ENCODE assay signal across 20 cellular contexts in genomic region chr12:132717531-132718387, GRCh38. TPM values are rescaled to one million over a fixed set of nuclear protein-coding genes. Genes with fewer than 3 reads are reported as not detected.
DNase-seq lines count a peak whose midpoint lies in the region; ATAC-seq, FAIRE-seq and TF ChIP-seq lines count a peak whose summit lies in the region.
"Had no signal": no experiment of that assay in that cellular context is flagged by ENCODE, and none has a peak within 500 bp of the region (broad histone marks: within the 10 kb centered on the region; RNA-seq: fewer than 3 reads in every experiment).

No MANE protein-coding gene starts in this region.

- no peak for TF ChIP-seq CTCF in A673 (conservative IDR thresholded peaks at IDR 0.05; ENCODE audit: low read depth, low read length)
- no peak for TF ChIP-seq CTCF in H1 (IDR thresholded peaks at IDR 0.05; ENCODE audit: control extremely low read depth in 1 of 3, insufficient read depth in 1 of 3, low read depth in 1 of 3, low read length in 3 of 3)

- no peak overlapping the region for H3K9ac ChIP-seq in H1 (replicated peaks in 1 of 4; ENCODE audit: extremely low read depth in 1 of 4, low read depth in 3 of 4, low read length in 3 of 4)

- H3K4ac ChIP-seq in H1 (replicated peaks; ENCODE audit: insufficient read length, low read depth, low read length): no peak overlapping the region

- no peak overlapping the region for H4K91ac ChIP-seq in H1 (replicated peaks; ENCODE audit: insufficient read length, low read length)

- H2AK5ac ChIP-seq in H1 (ENCODE audit: low read depth, low read length): no peak overlapping the region

- H3K27ac ChIP-seq in A673 (ENCODE audit: low read depth, low read length, poor library complexity, severe bottlenecking): peak overlapping the region; percentile 63
- no peak overlapping the region for H3K27ac ChIP-seq in H1 (ENCODE audit: low read depth, low read length)
- H3K27ac ChIP-seq: ascending aorta, foreskin keratinocyte, left ventricle myocardium inferior had no signal

- no peak overlapping the region for H3K23ac ChIP-seq in H1 (ENCODE audit: insufficient read length)

- H3K36me3 ChIP-seq in A673 (ENCODE audit: insufficient read depth, low read length, poor library complexity, severe bottlenecking) (peaks cover 59% of the 10 kb centered on the region), H7 (replicated peaks; ENCODE audit: control insufficient read depth, insufficient read depth, low read length) (peaks cover 16% of the 10 kb centered on the region), H1 (ENCODE audit: control insufficient read depth in 2 of 4, insufficient read depth in 4 of 4, low read length in 3 of 4) (peaks cover 18 to 50% (median 38%) of the 10 kb centered on the region in 4 experiments)

- H2BK20ac ChIP-seq in H1 (ENCODE audit: low read length): no peak overlapping the region

- H3K18ac ChIP-seq in H1 (ENCODE audit: extremely low read depth, low read length): no peak overlapping the region

- no peak overlapping the region for H2BK12ac ChIP-seq in H1 (ENCODE audit: low read depth, low read length)

- no peak overlapping the region for H3K56ac ChIP-seq in H1 (replicated peaks; ENCODE audit: insufficient read length, low read depth, low read length)

- H3K9me3 ChIP-seq in A673 (ENCODE audit: low read depth, low read length, poor library complexity, severe bottlenecking): no peaks in the 10 kb centered on the region
- no peaks in the 10 kb centered on the region for H3K9me3 ChIP-seq in H1 (ENCODE audit: insufficient read depth in 2 of 2, low read depth in 1 of 2, low read length in 1 of 2)
- H3K9me3 ChIP-seq: ascending aorta, left ventricle myocardium inferior, MG63 had no signal

- no peak for TF ChIP-seq EP300 in H1 (IDR thresholded peaks at IDR 0.05; ENCODE audit: borderline replicate concordance in 1 of 2, low read depth in 2 of 2, low read length in 2 of 2)

- intact Hi-C loops in A673 (cut with micrococcal nuclease; ENCODE audit: unreplicated experiment): no loop called here

- peaks cover 9% of the 10 kb centered on the region for H3K79me1 ChIP-seq in H1 (ENCODE audit: low read depth, low read length)

- no peaks in the 10 kb centered on the region for H3K23me2 ChIP-seq in H1 (ENCODE audit: low read depth, low read length)

- H2AFZ ChIP-seq in H1 (ENCODE audit: low read length): no peak overlapping the region

- H2BK15ac ChIP-seq in H1 (ENCODE audit: low read length): no peak overlapping the region

- H3K14ac ChIP-seq in H1 (ENCODE audit: insufficient read length): no peak overlapping the region

- H3K79me2 ChIP-seq in H1 (ENCODE audit: control insufficient read depth in 1 of 2, insufficient read depth in 2 of 2, low read length in 2 of 2): peaks cover 0 to 18% of the 10 kb centered on the region in 2 experiments

- no peak for TF ChIP-seq RAD21 in H1 (IDR thresholded peaks at IDR 0.05 in 1 of 2, conservative IDR thresholded peaks at IDR 0.05 in 1 of 2; ENCODE audit: low read depth in 2 of 2, low read length in 2 of 2)

- CTCF ChIA-PET in A673 (lab: Charles Lee): no interaction called here
- CTCF ChIA-PET in H1 (lab: Charles Lee; ENCODE audit: partially characterized antibody): interaction anchor here (1.1 kb wide), 1 partner anchor 46 kb away, joined by 4 read pairs; no protein-coding TSS in a partner anchor

- 92% methylated on average over 42 of the region's 61 CpGs; no CpG with 5 or more reads in 1 of the 2 experiments for WGBS in H1 (ENCODE audit: extremely low coverage in 1 of 2, insufficient coverage in 1 of 2, insufficient read length in 1 of 2, insufficient replicate concordance in 2 of 2, low coverage in 1 of 2, low lambda C conversion rate in 2 of 2, missing lambda C conversion rate in 1 of 2), 2 experiments

- no peak for FAIRE-seq in H1 (lab: Jason Lieb, UNC)

- H2BK120ac ChIP-seq in H1 (replicated peaks; ENCODE audit: low read depth, low read length): no peak overlapping the region

- no peak overlapping the region for H2BK5ac ChIP-seq in H1 (ENCODE audit: low read depth, low read length)

- no peak overlapping the region for H3K4me3 ChIP-seq in A673 (ENCODE audit: low read depth, low read length, poor library complexity, severe bottlenecking)
- H3K4me3 ChIP-seq in H7 (ENCODE audit: insufficient read depth, low read depth, low read length): no peak overlapping the region
- H3K4me3 ChIP-seq in H1 (ENCODE audit: extremely low read depth in 1 of 4, insufficient read depth in 2 of 4, low read depth in 3 of 4, low read length in 4 of 4): no peak overlapping the region
- H3K4me3 ChIP-seq: ascending aorta, left ventricle myocardium inferior, MG63 had no signal

- H4K20me1 ChIP-seq in H1 (replicated peaks in 1 of 2; ENCODE audit: control insufficient read depth in 1 of 2, insufficient read depth in 2 of 2, low read length in 2 of 2): peaks cover 7 to 24% of the 10 kb centered on the region in 2 experiments

- H3K27me3 ChIP-seq in A673 (replicated peaks; ENCODE audit: insufficient read depth, low read depth, low read length, poor library complexity) (no peaks in the 10 kb centered on the region), H7 (ENCODE audit: control insufficient read depth, insufficient read depth, low read length) (no peaks in the 10 kb centered on the region), H1 (replicated peaks in 1 of 4; ENCODE audit: control insufficient read depth in 3 of 4, extremely low read depth in 1 of 4, insufficient read depth in 3 of 4, low read length in 3 of 4) (no peaks in the 10 kb centered on the region; a peak in 1 of 7 replicates)
- H3K27me3 ChIP-seq: ascending aorta, foreskin keratinocyte, MG63 had no signal

- no TSS peak for BruUV-seq in A673 (replicated peaks; lab: Mats Ljungman, UMichigan)

- peaks cover 13% of the 10 kb centered on the region for H3K4me1 ChIP-seq in A673 (ENCODE audit: insufficient read depth, low read length, poor library complexity, severe bottlenecking)
- no peaks in the 10 kb centered on the region for H3K4me1 ChIP-seq in H1 (replicated peaks in 1 of 4; ENCODE audit: control insufficient read depth in 3 of 4, insufficient read depth in 4 of 4, low read length in 3 of 4)
- H3K4me1 ChIP-seq: ascending aorta had no signal

- H4K5ac ChIP-seq in H1 (ENCODE audit: insufficient read length, low read depth, low read length): no peak overlapping the region

- ATAC-seq in GM21423 (IDR thresholded peaks at IDR 0.05; ENCODE audit: unreplicated experiment) (no peak), GM18498 (IDR thresholded peaks at IDR 0.05; ENCODE audit: unreplicated experiment) (no peak)
- ATAC-seq: foreskin keratinocyte had no signal

- no peak overlapping the region for H4K8ac ChIP-seq in H1 (ENCODE audit: extremely low read depth, insufficient read depth, low read length)

- TF ChIP-seq POLR2A in H1 (IDR thresholded peaks at IDR 0.05; ENCODE audit: control extremely low read depth in 1 of 2, low read depth in 2 of 2, low read length in 2 of 2): no peak

- DNase-seq in A673 (ENCODE audit: low spot score) (peak; percentile 90), H7 (peak; percentile 68), H1 (ENCODE audit: low read depth in 1 of 2, low spot score in 2 of 2) (peak in 1 of 2 experiments; percentile 58), NOMO-1 (lab: John Stamatoyannopoulos, UW; ENCODE audit: unreplicated experiment in 2 of 2) (no peak)
- DNase-seq: activated CD4-positive, CD25-positive, alpha-beta regulatory T cell treated with anti-CD3 and anti-CD28 coated beads, Interleukin-2, amount 50 U/mL, for 72 hours; activated gamma-delta T cell treated with Interleukin-2 at 50 U/mL for 16 hours; COR-L47; foreskin keratinocyte; left ventricle myocardium inferior; MG63; NCI-H1694; NCI-H446 treated with DMSO at 0.1 percent for 48 hours; nucleus accumbens; right cardiac atrium; SHP77 treated with DMSO at 0.1 percent for 48 hours; substantia nigra; T-helper 2 cell had no signal

- no peak overlapping the region for H3K4me2 ChIP-seq in H1 (ENCODE audit: insufficient read depth in 1 of 2, low read depth in 2 of 2, low read length in 2 of 2)

- POLR2A ChIA-PET in A673 (lab: Charles Lee; ENCODE audit: low non-redundant PET): no interaction called here
- POLR2A ChIA-PET in H1 (lab: Charles Lee; ENCODE audit: partially characterized antibody): interaction anchor here (0.7 to 3.2 kb wide), 10 partner anchors 9 to 69 kb away, joined by 3 to 17 read pairs (median 4); no protein-coding TSS in a partner anchor

RNA-seq across cellular contexts. Expression of gene PGAM5, which starts 7.1 kb away (rescaled TPM):
- 108 and 121 TPM in 2 replicates for total RNA-seq in A673 (2021)
- 125 and 161 TPM in 2 replicates for total RNA-seq in H7 (2014; rRNA removed; shearing (Covaris generic))
- 84.0 and 92.7 TPM in 2 replicates for total RNA-seq in H1 (2021; fragmentation: NEBNext Ultra II Directional; extraction: Animal tissue kit (Norgen Biotek cat#: 25700))
- 66.4 and 78.7 TPM in 2 replicates for polyA plus RNA-seq in H1 (2011; rRNA removed)
- 50.9 TPM for polyA plus RNA-seq in H1 (2011; cell fraction: cytosol; rRNA removed)
- polyA plus RNA-seq in H1 (2011; cell fraction: nucleus; rRNA removed): 51.6 TPM
- 61.6 to 68.8 TPM (median 64.8 TPM) in 4 replicates for polyA plus RNA-seq in H1 (2012, experiment 1 of 2)
- polyA plus RNA-seq in H1 (2012, experiment 2 of 2): 77.5 TPM
- 38.2 TPM for polyA plus RNA-seq in H1 (2013, experiment 1 of 2)
- polyA plus RNA-seq in H1 (2013, experiment 2 of 2): 39.3 TPM
- 70.8 and 98.9 TPM in 2 replicates for polyA minus RNA-seq in H1 (2011; rRNA and poly(A)+ RNA removed)
- polyA minus RNA-seq in H1 (2011; cell fraction: cytosol; rRNA and poly(A)+ RNA removed): 86.2 TPM
- polyA minus RNA-seq in H1 (2011; cell fraction: nucleus; rRNA and poly(A)+ RNA removed): 29.8 TPM

RNA-seq across cellular contexts. Expression of gene PXMP2, which starts 30.4 kb away (rescaled TPM):
- total RNA-seq in A673 (2021): 52.2 and 52.6 TPM in 2 replicates
- total RNA-seq in H7 (2014; rRNA removed; shearing (Covaris generic)): 18.0 and 29.9 TPM in 2 replicates
- 15.1 and 17.5 TPM in 2 replicates for total RNA-seq in H1 (2021; fragmentation: NEBNext Ultra II Directional; extraction: Animal tissue kit (Norgen Biotek cat#: 25700))
- polyA plus RNA-seq in H1 (2011; rRNA removed): 13.8 and 19.5 TPM in 2 replicates
- 19.4 TPM for polyA plus RNA-seq in H1 (2011; cell fraction: cytosol; rRNA removed)
- 13.6 TPM for polyA plus RNA-seq in H1 (2011; cell fraction: nucleus; rRNA removed)
- 13.2 to 18.6 TPM (median 17.0 TPM) in 4 replicates for polyA plus RNA-seq in H1 (2012, experiment 1 of 2)
- polyA plus RNA-seq in H1 (2012, experiment 2 of 2): 22.3 TPM
- polyA plus RNA-seq in H1 (2013, experiment 1 of 2): 16.5 TPM
- 16.9 TPM for polyA plus RNA-seq in H1 (2013, experiment 2 of 2)
- 5.6 and 11.0 TPM in 2 replicates for polyA minus RNA-seq in H1 (2011; rRNA and poly(A)+ RNA removed)
- polyA minus RNA-seq in H1 (2011; cell fraction: cytosol; rRNA and poly(A)+ RNA removed): 5.2 TPM
- 6.8 TPM for polyA minus RNA-seq in H1 (2011; cell fraction: nucleus; rRNA and poly(A)+ RNA removed)

RNA-seq across cellular contexts. Expression of gene POLE, which starts 30.6 kb away (rescaled TPM):
- 229 and 239 TPM in 2 replicates for total RNA-seq in A673 (2021)
- 54.0 and 55.1 TPM in 2 replicates for total RNA-seq in H7 (2014; rRNA removed; shearing (Covaris generic))
- 111 and 115 TPM in 2 replicates for total RNA-seq in H1 (2021; fragmentation: NEBNext Ultra II Directional; extraction: Animal tissue kit (Norgen Biotek cat#: 25700))
- polyA plus RNA-seq in H1 (2011; rRNA removed): 59.7 and 93.1 TPM in 2 replicates
- 59.2 TPM for polyA plus RNA-seq in H1 (2011; cell fraction: cytosol; rRNA removed)
- 567 TPM for polyA plus RNA-seq in H1 (2011; cell fraction: nucleus; rRNA removed)
- 107 to 133 TPM (median 124 TPM) in 4 replicates for polyA plus RNA-seq in H1 (2012, experiment 1 of 2)
- polyA plus RNA-seq in H1 (2012, experiment 2 of 2): 41.3 TPM
- polyA plus RNA-seq in H1 (2013, experiment 1 of 2): 59.4 TPM
- polyA plus RNA-seq in H1 (2013, experiment 2 of 2): 46.8 TPM
- polyA minus RNA-seq in H1 (2011; rRNA and poly(A)+ RNA removed): 173 and 242 TPM in 2 replicates
- 96.7 TPM for polyA minus RNA-seq in H1 (2011; cell fraction: cytosol; rRNA and poly(A)+ RNA removed)
- polyA minus RNA-seq in H1 (2011; cell fraction: nucleus; rRNA and poly(A)+ RNA removed): 282 TPM

RNA-seq across cellular contexts. Expression of gene ANKLE2, which starts 43.9 kb away (rescaled TPM):
- total RNA-seq in A673 (2021): 103 and 107 TPM in 2 replicates
- total RNA-seq in H7 (2014; rRNA removed; shearing (Covaris generic)): 41.5 and 51.4 TPM in 2 replicates
- 58.2 and 64.9 TPM in 2 replicates for total RNA-seq in H1 (2021; fragmentation: NEBNext Ultra II Directional; extraction: Animal tissue kit (Norgen Biotek cat#: 25700))
- 41.0 and 56.0 TPM in 2 replicates for polyA plus RNA-seq in H1 (2011; rRNA removed)
- 71.0 TPM for polyA plus RNA-seq in H1 (2011; cell fraction: cytosol; rRNA removed)
- polyA plus RNA-seq in H1 (2011; cell fraction: nucleus; rRNA removed): 214 TPM
- polyA plus RNA-seq in H1 (2012, experiment 1 of 2): 49.1 to 68.0 TPM (median 59.0 TPM) in 4 replicates
- 11.9 TPM for polyA plus RNA-seq in H1 (2012, experiment 2 of 2)
- polyA plus RNA-seq in H1 (2013, experiment 1 of 2): 40.9 TPM
- 40.7 TPM for polyA plus RNA-seq in H1 (2013, experiment 2 of 2)
- 207 and 235 TPM in 2 replicates for polyA minus RNA-seq in H1 (2011; rRNA and poly(A)+ RNA removed)
- polyA minus RNA-seq in H1 (2011; cell fraction: cytosol; rRNA and poly(A)+ RNA removed): 59.2 TPM
- polyA minus RNA-seq in H1 (2011; cell fraction: nucleus; rRNA and poly(A)+ RNA removed): 148 TPM

Comparison
In these comparisons a context has a peak if more than half of its experiments do, and no peak if none do; other contexts are left out.
1. DNase-seq: peak in A673 (single experiment) and H7 (single experiment); none in NOMO-1 (0 of 2).